8 cellular contexts compared by ENCODE assay signal in the genomic region with DNA sequence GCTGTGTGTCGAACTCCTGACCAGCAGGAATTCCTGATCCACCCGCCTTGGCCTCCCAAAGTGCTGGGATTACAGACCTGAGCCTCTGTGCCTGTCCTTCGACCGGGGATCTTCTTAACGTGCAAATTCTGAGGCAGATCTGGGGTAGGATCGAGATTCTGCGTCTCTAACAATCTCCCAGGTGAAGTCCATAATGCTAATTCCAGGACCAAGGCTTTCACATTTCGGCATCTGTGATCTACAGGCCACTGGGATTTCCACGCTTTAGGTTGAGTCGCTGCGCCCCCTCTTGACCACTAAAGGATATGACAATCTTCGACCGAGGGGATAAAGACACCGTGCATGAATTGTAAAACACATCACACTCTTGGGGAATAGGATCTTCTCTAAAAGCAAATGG. TPM values are rescaled to one million over a fixed set of nuclear protein-coding genes. Genes with fewer than 3 reads are reported as not detected.
DNase-seq lines count a peak whose midpoint lies in the region; ATAC-seq lines count a peak whose summit lies in the region.

No MANE protein-coding gene starts in this region.

- H2BK15ac ChIP-seq in mesenchymal stem cell (ENCODE audit: low read depth, poor library complexity, severe bottlenecking) = no peak overlapping the region

- no peaks in the 10 kb centered on the region for H3K27me3 ChIP-seq in mesenchymal stem cell (ENCODE audit: control insufficient read depth in 1 of 2, insufficient read depth in 1 of 2, low read length in 2 of 2)

- H3K23ac ChIP-seq in mesenchymal stem cell (ENCODE audit: low read length in 2 of 2) = no peak overlapping the region

- DNase-seq in COLO829 (ENCODE audit: low spot score) (peak; percentile 80), HT1080 (ENCODE audit: low read depth) (peak; percentile 64), NCI-H82 (lab: John Stamatoyannopoulos, UW) (peak; percentile 79), mesenchymal stem cell (peak; percentile 79), stromal cell of bone marrow (ENCODE audit: low read depth) (peak; percentile 43)
- DNase-seq in activated CD4-positive, alpha-beta T cell treated with anti-CD3 and anti-CD28 coated beads, Interleukin-2, amount 10 ng/mL, durations not matched to agents 7 days and 5 days = peak; percentile 65
- peak; percentile 43 to 64 (median 48) for DNase-seq in effector memory CD8-positive, alpha-beta T cell

- H3K4me1 Mint-ChIP-seq in activated CD4-positive, alpha-beta T cell treated with anti-CD3 and anti-CD28 coated beads, Interleukin-2, amount 10 ng/mL, durations not matched to agents 7 days and 5 days = peaks cover 29% of the 10 kb centered on the region
- H3K4me1 Mint-ChIP-seq in effector memory CD8-positive, alpha-beta T cell (ENCODE audit: low read depth in 2 of 2) = peaks cover 4 to 6% of the 10 kb centered on the region in 2 donors

- H2BK5ac ChIP-seq in mesenchymal stem cell (ENCODE audit: low read depth, low read length, poor library complexity, severe bottlenecking) = no peak overlapping the region

- H3K4ac ChIP-seq in mesenchymal stem cell (ENCODE audit: low read depth in 1 of 2, low read length in 2 of 2) = no peak overlapping the region

- H3K9me3 ChIP-seq in mesenchymal stem cell (ENCODE audit: control insufficient read depth, low read length) = no peaks in the 10 kb centered on the region

- H2AFZ ChIP-seq in mesenchymal stem cell (ENCODE audit: low read depth, low read length) = no peak overlapping the region

- H2BK120ac ChIP-seq in mesenchymal stem cell (ENCODE audit: low read depth, low read length) = no peak overlapping the region

- POLR2A ChIA-PET in activated CD4-positive, alpha-beta T cell treated with anti-CD3 and anti-CD28 coated beads, Interleukin-2, amount 10 ng/mL, durations not matched to agents 7 days and 5 days (lab: Charles Lee) = no interaction called here

- H3K14ac ChIP-seq in mesenchymal stem cell (ENCODE audit: low read length in 2 of 2) = no peak overlapping the region

- H3K27me3 Mint-ChIP-seq in activated CD4-positive, alpha-beta T cell treated with anti-CD3 and anti-CD28 coated beads, Interleukin-2, amount 10 ng/mL, durations not matched to agents 7 days and 5 days = no peaks in the 10 kb centered on the region
- H3K27me3 Mint-ChIP-seq in effector memory CD8-positive, alpha-beta T cell = peaks cover 0 to 9% of the 10 kb centered on the region in 2 donors

- H3K79me1 ChIP-seq in mesenchymal stem cell (replicated peaks; ENCODE audit: low read length, poor library complexity, severe bottlenecking) = no peaks in the 10 kb centered on the region

- peak overlapping the region; percentile 40 for H3K9ac ChIP-seq in mesenchymal stem cell (ENCODE audit: low read length)

- no peaks in the 10 kb centered on the region for H3K9me3 Mint-ChIP-seq in activated CD4-positive, alpha-beta T cell treated with anti-CD3 and anti-CD28 coated beads, Interleukin-2, amount 10 ng/mL, durations not matched to agents 7 days and 5 days
- no peaks in the 10 kb centered on the region for H3K9me3 Mint-ChIP-seq in effector memory CD8-positive, alpha-beta T cell

- H3K18ac ChIP-seq in mesenchymal stem cell (ENCODE audit: low read depth in 1 of 2, low read length in 2 of 2) = no peak overlapping the region

- no peaks in the 10 kb centered on the region for H3K36me3 ChIP-seq in mesenchymal stem cell (ENCODE audit: control insufficient read depth in 1 of 2, insufficient read depth in 2 of 2, low read depth in 1 of 2, low read length in 2 of 2)

- H3K36me3 Mint-ChIP-seq in activated CD4-positive, alpha-beta T cell treated with anti-CD3 and anti-CD28 coated beads, Interleukin-2, amount 10 ng/mL, durations not matched to agents 7 days and 5 days (ENCODE audit: low read depth) = no peaks in the 10 kb centered on the region
- H3K36me3 Mint-ChIP-seq in effector memory CD8-positive, alpha-beta T cell (ENCODE audit: insufficient read depth) = peaks cover 4% of the 10 kb centered on the region

- no peak overlapping the region for H4K8ac ChIP-seq in mesenchymal stem cell (ENCODE audit: low read length)

- no peak overlapping the region for H3K4me3 ChIP-seq in mesenchymal stem cell (ENCODE audit: insufficient read depth in 1 of 2, low read depth in 1 of 2, low read length in 2 of 2)

- H3K27ac Mint-ChIP-seq in activated CD4-positive, alpha-beta T cell treated with anti-CD3 and anti-CD28 coated beads, Interleukin-2, amount 10 ng/mL, durations not matched to agents 7 days and 5 days = no peak overlapping the region
- H3K27ac Mint-ChIP-seq in effector memory CD8-positive, alpha-beta T cell = no peak overlapping the region

- H2BK12ac ChIP-seq in mesenchymal stem cell (ENCODE audit: low read length in 2 of 2) = no peak overlapping the region

- no peak overlapping the region for H3K4me2 ChIP-seq in mesenchymal stem cell (ENCODE audit: low read length, poor library complexity, severe bottlenecking)

- H3K27ac ChIP-seq in mesenchymal stem cell (ENCODE audit: low read length, poor library complexity, severe bottlenecking) = no peak overlapping the region

- H2AK5ac ChIP-seq in mesenchymal stem cell (ENCODE audit: low read length, severe bottlenecking) = no peak overlapping the region

- 21% methylated on average over 14 of the region's 14 CpGs for WGBS in mesenchymal stem cell

- H4K91ac ChIP-seq in mesenchymal stem cell (ENCODE audit: low read length) = no peak overlapping the region

- ATAC-seq in effector memory CD8-positive, alpha-beta T cell (replicated peaks) = peak; percentile 77
- no peak for ATAC-seq in GM21360 (IDR thresholded peaks at IDR 0.05; ENCODE audit: unreplicated experiment)

- no peaks in the 10 kb centered on the region for H3K4me1 ChIP-seq in mesenchymal stem cell (ENCODE audit: control insufficient read depth, insufficient read depth, low read depth, low read length)

- no peak overlapping the region for H3K4me3 Mint-ChIP-seq in activated CD4-positive, alpha-beta T cell treated with anti-CD3 and anti-CD28 coated beads, Interleukin-2, amount 10 ng/mL, durations not matched to agents 7 days and 5 days
- H3K4me3 Mint-ChIP-seq in effector memory CD8-positive, alpha-beta T cell = no peak overlapping the region

- CTCF ChIA-PET in activated CD4-positive, alpha-beta T cell treated with anti-CD3 and anti-CD28 coated beads, Interleukin-2, amount 10 ng/mL, durations not matched to agents 7 days and 5 days (lab: Charles Lee) = interaction anchor here (0.7 to 5.6 kb wide), 13 partner anchors 8 to 263 kb away, joined by 3 to 40 read pairs (median 3); a partner anchor contains a TSS

RNA-seq across cellular contexts. Expression of a gene that starts 24.8 kb away (rescaled TPM):
- total RNA-seq in HT1080 (2014; rRNA removed; shearing (Covaris generic)) = 2.2 and 3.2 TPM in 2 replicates
- 1.1 and 2.4 TPM in 2 replicates for polyA plus RNA-seq in HT1080 (2015; cell fraction: cytosol; rRNA removed)
- 11.4 and 34.0 TPM in 2 replicates for polyA plus RNA-seq in HT1080 (2015; cell fraction: nucleus; rRNA removed)
- total RNA-seq in activated CD4-positive, alpha-beta T cell treated with anti-CD3 and anti-CD28 coated beads, Interleukin-2, amount 10 ng/mL, durations not matched to agents 7 days and 5 days = 10 to 100 TPM; 28.0 to 35.7 TPM
- polyA plus RNA-seq in mesenchymal stem cell (2013, experiment 1 of 2) = 587 TPM
- polyA plus RNA-seq in mesenchymal stem cell (2013, experiment 2 of 2) = 551 TPM
